15 cellular contexts compared by ENCODE assay signal in the genomic region with DNA sequence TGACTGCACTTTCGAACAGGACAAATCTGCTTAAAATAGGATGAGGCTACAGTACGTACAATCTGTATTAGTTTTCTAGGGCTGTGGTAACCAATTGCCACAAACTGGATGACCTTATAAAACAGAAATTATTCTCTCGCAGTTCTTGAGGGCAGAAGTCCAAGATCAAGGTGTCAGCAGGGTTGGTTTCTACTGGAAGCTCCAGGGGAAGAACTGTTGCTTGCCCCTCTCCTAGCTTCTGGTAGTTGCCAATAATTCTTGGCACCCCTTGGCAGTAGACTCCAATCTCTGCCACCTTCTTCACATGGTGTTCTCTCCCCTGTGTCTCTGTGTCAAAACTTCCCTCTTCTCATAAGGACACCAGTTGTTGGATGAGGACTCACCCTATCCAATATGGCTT. TPM values are rescaled to one million over a fixed set of nuclear protein-coding genes. Genes with fewer than 3 reads are reported as not detected.
DNase-seq lines count a peak whose midpoint lies in the region; ATAC-seq and TF ChIP-seq lines count a peak whose summit lies in the region.
"Had no signal": no experiment of that assay in that cellular context is flagged by ENCODE, and none has a peak within 500 bp of the region (broad histone marks: within the 10 kb centered on the region; RNA-seq: fewer than 3 reads in every experiment).

No MANE protein-coding gene starts in this region.

- 96% methylated on average over 3 of the region's 3 CpGs for WGBS in mesenchymal stem cell

- no peak overlapping the region for H2BK12ac ChIP-seq in mesenchymal stem cell (ENCODE audit: low read length in 2 of 2)

- H3K36me3 ChIP-seq in ES-I3 (ENCODE audit: insufficient read depth, low read length) (no peaks in the 10 kb centered on the region), mesenchymal stem cell (ENCODE audit: control insufficient read depth in 1 of 2, insufficient read depth in 2 of 2, low read depth in 1 of 2, low read length in 2 of 2) (no peaks in the 10 kb centered on the region)
- H3K36me3 ChIP-seq: BLaER1 treated with 17β-estradiol and CSF1 and Interleukin-3, amounts not matched to agents 10 nM and 100 nM; breast epithelium; heart left ventricle had no signal

- no peak overlapping the region for H3K14ac ChIP-seq in mesenchymal stem cell (ENCODE audit: low read length in 2 of 2)

- ATAC-seq in CD4-positive, alpha-beta T cell (ENCODE audit: poor library complexity): no peak
- ATAC-seq in activated CD8-positive, alpha-beta T cell treated with anti-CD3 and anti-CD28 coated beads, Interleukin-2, amount 10 ng/mL, durations not matched to agents 7 days and 5 days: no peak
- no peak for ATAC-seq in GM21447 (IDR thresholded peaks at IDR 0.05; ENCODE audit: unreplicated experiment)
- ATAC-seq: heart left ventricle had no signal

- H3K9ac ChIP-seq in ES-I3 (ENCODE audit: low read depth, low read length): peak overlapping the region; percentile 63; the same call in 1 of the 2 replicates
- H3K9ac ChIP-seq in mesenchymal stem cell (ENCODE audit: low read length): no peak overlapping the region
- H3K9ac ChIP-seq: BLaER1 treated with 17β-estradiol and CSF1 and Interleukin-3, amounts not matched to agents 10 nM and 100 nM had no signal

- no peak overlapping the region for H4K91ac ChIP-seq in mesenchymal stem cell (ENCODE audit: low read length)

- no peak overlapping the region for H3K4me3 ChIP-seq in mesenchymal stem cell (ENCODE audit: insufficient read depth in 1 of 2, low read depth in 1 of 2, low read length in 2 of 2)
- H3K4me3 ChIP-seq: BLaER1 treated with 17β-estradiol and CSF1 and Interleukin-3, amounts not matched to agents 10 nM and 100 nM had no signal

- no peaks in the 10 kb centered on the region for H3K27me3 ChIP-seq in CD4-positive, alpha-beta T cell (ENCODE audit: control insufficient read depth, insufficient read depth, low read length)
- H3K27me3 ChIP-seq in mesenchymal stem cell (ENCODE audit: control insufficient read depth in 1 of 2, insufficient read depth in 1 of 2, low read length in 2 of 2): peaks cover 0 to 7% of the 10 kb centered on the region in 2 experiments
- H3K27me3 ChIP-seq: breast epithelium had no signal

- peak overlapping the region; percentile 50 for H3K4me2 ChIP-seq in mesenchymal stem cell (ENCODE audit: low read length, poor library complexity, severe bottlenecking)

- no peaks in the 10 kb centered on the region for H3K36me3 Mint-ChIP-seq in CD4-positive, alpha-beta T cell (ENCODE audit: low read depth)
- no peaks in the 10 kb centered on the region for H3K36me3 Mint-ChIP-seq in activated CD8-positive, alpha-beta T cell treated with anti-CD3 and anti-CD28 coated beads, Interleukin-2, amount 10 ng/mL, durations not matched to agents 7 days and 5 days (ENCODE audit: low read depth)

- peaks cover 4% of the 10 kb centered on the region for H3K27me3 Mint-ChIP-seq in CD4-positive, alpha-beta T cell
- H3K27me3 Mint-ChIP-seq in activated CD8-positive, alpha-beta T cell treated with anti-CD3 and anti-CD28 coated beads, Interleukin-2, amount 10 ng/mL, durations not matched to agents 7 days and 5 days (ENCODE audit: low read depth): peaks cover 8% of the 10 kb centered on the region

- TF ChIP-seq CTCF in CD4-positive, alpha-beta T cell (IDR thresholded peaks at IDR 0.05): no peak

- H3K4me1 ChIP-seq in ES-I3 (ENCODE audit: insufficient read depth, low read length): no peaks in the 10 kb centered on the region
- H3K4me1 ChIP-seq in mesenchymal stem cell (ENCODE audit: control insufficient read depth, insufficient read depth, low read depth, low read length): peaks cover 7% of the 10 kb centered on the region
- H3K4me1 ChIP-seq: breast epithelium had no signal

- no peaks in the 10 kb centered on the region for H3K9me3 ChIP-seq in CD4-positive, alpha-beta T cell (ENCODE audit: control insufficient read depth, low read length)
- H3K9me3 ChIP-seq in ES-I3 (ENCODE audit: control insufficient read depth, insufficient read depth, low read length): no peaks in the 10 kb centered on the region
- no peaks in the 10 kb centered on the region for H3K9me3 ChIP-seq in mesenchymal stem cell (ENCODE audit: control insufficient read depth, low read length)
- H3K9me3 ChIP-seq: BLaER1 treated with 17β-estradiol and CSF1 and Interleukin-3, amounts not matched to agents 10 nM and 100 nM; breast epithelium; heart left ventricle had no signal

- H2AFZ ChIP-seq in mesenchymal stem cell (ENCODE audit: low read depth, low read length): no peak overlapping the region

- H2BK15ac ChIP-seq in mesenchymal stem cell (ENCODE audit: low read depth, poor library complexity, severe bottlenecking): no peak overlapping the region

- H4K8ac ChIP-seq in mesenchymal stem cell (ENCODE audit: low read length): no peak overlapping the region

- H3K9me3 Mint-ChIP-seq in CD4-positive, alpha-beta T cell: no peaks in the 10 kb centered on the region
- H3K9me3 Mint-ChIP-seq in activated CD8-positive, alpha-beta T cell treated with anti-CD3 and anti-CD28 coated beads, Interleukin-2, amount 10 ng/mL, durations not matched to agents 7 days and 5 days (ENCODE audit: insufficient read depth): no peaks in the 10 kb centered on the region

- no peak overlapping the region for H3K23ac ChIP-seq in mesenchymal stem cell (ENCODE audit: low read length in 2 of 2)

- POLR2A ChIA-PET in CD4-positive, alpha-beta T cell (lab: Charles Lee): no interaction called here
- POLR2A ChIA-PET in activated CD8-positive, alpha-beta T cell treated with anti-CD3 and anti-CD28 coated beads, Interleukin-2, amount 10 ng/mL, durations not matched to agents 7 days and 5 days (lab: Charles Lee): interaction anchor here (0.5 to 0.7 kb wide), 2 partner anchors 65 to 125 kb away, joined by 4 to 5 read pairs; no protein-coding TSS in a partner anchor
- POLR2A ChIA-PET in HEK293T (lab: Yijun Ruan, JAX): no interaction called here

- no peak overlapping the region for H3K18ac ChIP-seq in mesenchymal stem cell (ENCODE audit: low read depth in 1 of 2, low read length in 2 of 2)

- CTCF ChIA-PET in CD4-positive, alpha-beta T cell (lab: Charles Lee): no interaction called here
- CTCF ChIA-PET in activated CD8-positive, alpha-beta T cell treated with anti-CD3 and anti-CD28 coated beads, Interleukin-2, amount 10 ng/mL, durations not matched to agents 7 days and 5 days (lab: Charles Lee): no interaction called here
- CTCF ChIA-PET in HEK293T (lab: Yijun Ruan, JAX): no interaction called here

- H3K27ac ChIP-seq in CD4-positive, alpha-beta T cell (ENCODE audit: low read depth, low read length): no peak overlapping the region
- H3K27ac ChIP-seq in mesenchymal stem cell (ENCODE audit: low read length, poor library complexity, severe bottlenecking): no peak overlapping the region
- H3K27ac ChIP-seq: BLaER1 treated with 17β-estradiol and CSF1 and Interleukin-3, amounts not matched to agents 10 nM and 100 nM; breast epithelium had no signal

- no peak overlapping the region for H3K27ac Mint-ChIP-seq in CD4-positive, alpha-beta T cell
- no peak overlapping the region for H3K27ac Mint-ChIP-seq in activated CD8-positive, alpha-beta T cell treated with anti-CD3 and anti-CD28 coated beads, Interleukin-2, amount 10 ng/mL, durations not matched to agents 7 days and 5 days

- no peak overlapping the region for H2BK5ac ChIP-seq in mesenchymal stem cell (ENCODE audit: low read depth, low read length, poor library complexity, severe bottlenecking)

- DNase-seq in CD4-positive, alpha-beta T cell: no peak
- no peak for DNase-seq in activated CD8-positive, alpha-beta T cell treated with anti-CD3 and anti-CD28 coated beads, Interleukin-2, amount 10 ng/mL, durations not matched to agents 7 days and 5 days
- no peak for DNase-seq in mesenchymal stem cell
- DNase-seq in SIG-M5 (lab: John Stamatoyannopoulos, UW): no peak
- DNase-seq in HEK293T (ENCODE audit: extremely low spot score): no peak
- no peak for DNase-seq in head of caudate nucleus
- DNase-seq: GF-D8, heart left ventricle, NCI-H1930, NCI-H82, SHP77 had no signal

- no peak overlapping the region for H2BK120ac ChIP-seq in mesenchymal stem cell (ENCODE audit: low read depth, low read length)

- peaks cover 11% of the 10 kb centered on the region for H3K4me1 Mint-ChIP-seq in CD4-positive, alpha-beta T cell (ENCODE audit: low read depth)
- peaks cover 9% of the 10 kb centered on the region for H3K4me1 Mint-ChIP-seq in activated CD8-positive, alpha-beta T cell treated with anti-CD3 and anti-CD28 coated beads, Interleukin-2, amount 10 ng/mL, durations not matched to agents 7 days and 5 days (ENCODE audit: low read depth)

- H3K4me3 Mint-ChIP-seq in CD4-positive, alpha-beta T cell: peak overlapping the region; percentile 70
- peak overlapping the region; percentile 76 for H3K4me3 Mint-ChIP-seq in activated CD8-positive, alpha-beta T cell treated with anti-CD3 and anti-CD28 coated beads, Interleukin-2, amount 10 ng/mL, durations not matched to agents 7 days and 5 days

- intact Hi-C loops in CD4-positive, alpha-beta T cell (cut with DNase I, micrococcal nuclease): loop anchor here in 1 of 2 experiments (2.0 kb wide), 1 partner anchor 110 kb away; the partner anchor contains the start of gene PAPOLA
- intact Hi-C loops in head of caudate nucleus (cut with DNase I): no loop called here

- no peak overlapping the region for H3K4ac ChIP-seq in mesenchymal stem cell (ENCODE audit: low read depth in 1 of 2, low read length in 2 of 2)

- no peaks in the 10 kb centered on the region for H3K79me1 ChIP-seq in mesenchymal stem cell (replicated peaks; ENCODE audit: low read length, poor library complexity, severe bottlenecking)

- H2AK5ac ChIP-seq in mesenchymal stem cell (ENCODE audit: low read length, severe bottlenecking): no peak overlapping the region

TF ChIP-seq in HEK293T, 16 proteins besides CTCF, POLR2A, EP300 and RAD21 (continues in another document):
- TF ChIP-seq FOXM1 (IDR thresholded peaks at IDR 0.05; ENCODE audit: borderline replicate concordance) (no peak), ZNF384 (IDR thresholded peaks at IDR 0.05) (no peak), NFRKB (IDR thresholded peaks at IDR 0.05) (no peak), BHLHE40 (IDR thresholded peaks at IDR 0.05; ENCODE audit: borderline replicate concordance) (no peak), TARDBP (IDR thresholded peaks at IDR 0.05) (no peak), FOXA1 (IDR thresholded peaks at IDR 0.05) (no peak)

RNA-seq across cellular contexts. Expression of gene AK7, which starts 1.4 kb away (rescaled TPM):
- not detected for total RNA-seq in CD4-positive, alpha-beta T cell
- total RNA-seq in activated CD8-positive, alpha-beta T cell treated with anti-CD3 and anti-CD28 coated beads, Interleukin-2, amount 10 ng/mL, durations not matched to agents 7 days and 5 days: under 1 TPM; 0.42 to 0.65 TPM
- 1.2 TPM for polyA plus RNA-seq in mesenchymal stem cell (2013, experiment 1 of 2)
- polyA plus RNA-seq in mesenchymal stem cell (2013, experiment 2 of 2): 1.2 TPM

RNA-seq across cellular contexts. Expression of gene GSKIP, which starts 30.0 kb away (rescaled TPM):
- total RNA-seq in CD4-positive, alpha-beta T cell: 10 to 100 TPM; 10.3 to 11.9 TPM
- total RNA-seq in activated CD8-positive, alpha-beta T cell treated with anti-CD3 and anti-CD28 coated beads, Interleukin-2, amount 10 ng/mL, durations not matched to agents 7 days and 5 days: 10 to 100 TPM; 20.0 to 20.3 TPM
- 20.2 TPM for polyA plus RNA-seq in mesenchymal stem cell (2013, experiment 1 of 2)
- polyA plus RNA-seq in mesenchymal stem cell (2013, experiment 2 of 2): 22.0 TPM

RNA-seq across cellular contexts. Expression of gene ATG2B, which starts 30.2 kb away (rescaled TPM):
- total RNA-seq in CD4-positive, alpha-beta T cell: 10 to 100 TPM; 20.1 to 20.2 TPM
- total RNA-seq in activated CD8-positive, alpha-beta T cell treated with anti-CD3 and anti-CD28 coated beads, Interleukin-2, amount 10 ng/mL, durations not matched to agents 7 days and 5 days: 10 to 100 TPM; 12.1 to 13.4 TPM
- polyA plus RNA-seq in mesenchymal stem cell (2013, experiment 1 of 2): 7.2 TPM
- polyA plus RNA-seq in mesenchymal stem cell (2013, experiment 2 of 2): 7.5 TPM
